Comparison of ENCODE assay signal across 8 cellular contexts in the genomic region with DNA sequence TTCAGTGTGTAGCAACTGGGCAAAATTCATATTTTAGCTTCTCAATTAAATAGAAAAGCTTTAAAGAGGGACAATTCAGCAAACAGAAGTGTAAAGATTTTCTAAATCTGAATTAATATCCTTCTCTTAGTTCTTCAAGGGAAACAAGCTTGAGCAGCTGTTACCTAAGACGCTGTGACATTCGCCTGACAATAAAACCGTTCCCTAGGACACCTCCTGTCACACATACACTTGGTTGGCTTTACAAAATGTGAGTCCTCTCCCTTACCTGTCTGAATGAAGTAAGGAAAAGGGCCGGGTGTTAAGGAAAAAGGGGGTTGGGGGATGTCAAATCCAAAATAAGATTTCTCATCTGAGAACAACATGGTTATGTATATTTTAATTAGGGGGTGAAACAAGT.
A peak's percentile ranks its signal among the peaks of the same experiment; 100 is the strongest.
DNase-seq lines count a peak whose midpoint lies in the region; ATAC-seq and TF ChIP-seq lines count a peak whose summit lies in the region.

No MANE protein-coding gene starts in this region.

- peaks cover 60% of the 10 kb centered on the region for H3K4me1 Mint-ChIP-seq in T-helper 2 cell treated with Interferon-gamma antibody and Interleukin-4, amounts not matched to agents 5 μg/mL and 100 μg/mL, for 36 hours (ENCODE audit: low read depth)
- H3K4me1 Mint-ChIP-seq in stimulated activated naive B cell treated with anti-CD40 and anti-IgM and Interleukin-4, amounts not matched to agents 10 μg/mL and 1 μg/mL and 100 μg/mL, for 72 hours: peaks cover 43 to 79% of the 10 kb centered on the region in 2 donors

- H3K9me3 Mint-ChIP-seq in T-helper 2 cell treated with Interferon-gamma antibody and Interleukin-4, amounts not matched to agents 5 μg/mL and 100 μg/mL, for 36 hours: no peaks in the 10 kb centered on the region
- no peaks in the 10 kb centered on the region for H3K9me3 Mint-ChIP-seq in stimulated activated naive B cell treated with anti-CD40 and anti-IgM and Interleukin-4, amounts not matched to agents 10 μg/mL and 1 μg/mL and 100 μg/mL, for 72 hours

- no peaks in the 10 kb centered on the region for H3K27me3 Mint-ChIP-seq in T-helper 2 cell treated with Interferon-gamma antibody and Interleukin-4, amounts not matched to agents 5 μg/mL and 100 μg/mL, for 36 hours (ENCODE audit: low read depth)
- H3K27me3 Mint-ChIP-seq in stimulated activated naive B cell treated with anti-CD40 and anti-IgM and Interleukin-4, amounts not matched to agents 10 μg/mL and 1 μg/mL and 100 μg/mL, for 72 hours: no peaks in the 10 kb centered on the region

- H3K36me3 Mint-ChIP-seq in T-helper 2 cell treated with Interferon-gamma antibody and Interleukin-4, amounts not matched to agents 5 μg/mL and 100 μg/mL, for 36 hours (ENCODE audit: low read depth): peaks cover 4% of the 10 kb centered on the region
- H3K36me3 Mint-ChIP-seq in stimulated activated naive B cell treated with anti-CD40 and anti-IgM and Interleukin-4, amounts not matched to agents 10 μg/mL and 1 μg/mL and 100 μg/mL, for 72 hours: peaks cover 0 to 2% of the 10 kb centered on the region in 2 donors

- H3K4me3 Mint-ChIP-seq in T-helper 2 cell treated with Interferon-gamma antibody and Interleukin-4, amounts not matched to agents 5 μg/mL and 100 μg/mL, for 36 hours: peak overlapping the region; percentile 90
- H3K4me3 Mint-ChIP-seq in stimulated activated naive B cell treated with anti-CD40 and anti-IgM and Interleukin-4, amounts not matched to agents 10 μg/mL and 1 μg/mL and 100 μg/mL, for 72 hours: peak overlapping the region; percentile 49 to 90

- H3K36me3 ChIP-seq in RWPE2 (ENCODE audit: low read depth) (no peaks in the 10 kb centered on the region), iPS-15b (ENCODE audit: control insufficient read depth, insufficient read depth, low read length) (no peaks in the 10 kb centered on the region)

- no peak overlapping the region for H3K9ac ChIP-seq in iPS-15b (ENCODE audit: low read depth, low read length)

- H3K27me3 ChIP-seq in RWPE2 (ENCODE audit: insufficient read depth, poor library complexity, severe bottlenecking): no peaks in the 10 kb centered on the region
- peaks cover 38% of the 10 kb centered on the region for H3K27me3 ChIP-seq in iPS-15b (ENCODE audit: control insufficient read depth, insufficient read depth, low read length)

- peak overlapping the region; percentile 88 for H3K27ac ChIP-seq in RWPE2 (ENCODE audit: poor library complexity, severe bottlenecking)

- DNase-seq in T-helper 2 cell treated with Interferon-gamma antibody and Interleukin-4, amounts not matched to agents 5 μg/mL and 100 μg/mL, for 36 hours (ENCODE audit: low spot score): no peak
- DNase-seq in T-helper 2 cell (no peak), RWPE2 (ENCODE audit: low spot score) (no peak), SKM-1 treated with dmso at 0.1 percent for 144 hours (lab: John Stamatoyannopoulos, UW; ENCODE audit: unreplicated experiment) (no peak)
- no peak for DNase-seq in stimulated activated naive B cell treated with anti-CD40 and anti-IgM and Interleukin-4, amounts not matched to agents 10 μg/mL and 1 μg/mL and 100 μg/mL, for 72 hours

- H3K9me3 ChIP-seq in RWPE2 (ENCODE audit: severe bottlenecking): no peaks in the 10 kb centered on the region
- no peaks in the 10 kb centered on the region for H3K9me3 ChIP-seq in iPS-15b (ENCODE audit: control insufficient read depth, insufficient read depth, low read length)

- ATAC-seq in RWPE2 (ENCODE audit: low read depth) (no peak), HG03457 (IDR thresholded peaks at IDR 0.05; ENCODE audit: unreplicated experiment) (no peak), HG02798 (IDR thresholded peaks at IDR 0.05; ENCODE audit: poor library complexity, unreplicated experiment) (no peak)
- no peak for ATAC-seq in stimulated activated naive B cell treated with anti-CD40 and anti-IgM and Interleukin-4, amounts not matched to agents 10 μg/mL and 1 μg/mL and 100 μg/mL, for 72 hours (replicated peaks)

- no peak overlapping the region for H3K27ac Mint-ChIP-seq in T-helper 2 cell treated with Interferon-gamma antibody and Interleukin-4, amounts not matched to agents 5 μg/mL and 100 μg/mL, for 36 hours
- H3K27ac Mint-ChIP-seq in stimulated activated naive B cell treated with anti-CD40 and anti-IgM and Interleukin-4, amounts not matched to agents 10 μg/mL and 1 μg/mL and 100 μg/mL, for 72 hours: peak overlapping the region; percentile 4

- no peak overlapping the region for H3K4me3 ChIP-seq in RWPE2 (ENCODE audit: severe bottlenecking)
- peak overlapping the region; percentile 78 for H3K4me3 ChIP-seq in iPS-15b (ENCODE audit: low read depth, low read length)

- no peak for TF ChIP-seq CTCF in RWPE2 (IDR thresholded peaks at IDR 0.05; ENCODE audit: poor library complexity, severe bottlenecking)

- peaks cover 30% of the 10 kb centered on the region for H3K4me1 ChIP-seq in RWPE2 (ENCODE audit: insufficient read depth, poor library complexity, severe bottlenecking)
- peaks cover 11% of the 10 kb centered on the region for H3K4me1 ChIP-seq in iPS-15b (ENCODE audit: control insufficient read depth, insufficient read depth, low read length)
